Comparison of ENCODE assay signal across 8 cellular contexts in the genomic region with DNA sequence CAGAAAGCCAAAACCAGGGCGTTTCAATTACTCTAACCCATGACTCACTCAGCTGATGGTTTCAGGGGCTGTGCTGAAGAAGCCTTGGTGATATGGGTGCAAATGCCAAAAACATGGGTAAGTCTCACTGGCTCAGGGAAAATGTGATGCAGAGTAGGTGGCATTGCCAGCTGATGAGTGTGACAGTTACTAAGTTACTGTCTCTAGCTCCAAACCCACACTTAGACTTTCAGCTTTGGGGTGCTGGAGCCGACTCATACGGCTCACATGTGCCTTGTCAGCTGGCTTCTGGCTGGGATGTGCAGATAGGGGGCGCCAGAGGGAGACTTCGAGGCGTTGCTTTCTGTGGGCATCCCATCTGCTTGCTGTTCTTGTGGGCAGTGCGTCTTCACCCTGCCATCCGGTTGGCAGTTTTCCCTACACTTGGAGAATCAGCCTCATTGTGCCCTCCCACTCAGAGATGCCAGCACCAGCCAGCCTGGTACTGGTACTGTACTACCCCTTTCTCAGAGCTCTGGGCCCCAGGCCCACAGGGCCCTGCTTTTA. TPM values are rescaled to one million over a fixed set of nuclear protein-coding genes. Genes with fewer than 3 reads are reported as not detected.
A peak's percentile ranks its signal among the peaks of the same experiment; 100 is the strongest.
DNase-seq lines count a peak whose midpoint lies in the region; ATAC-seq, FAIRE-seq and TF ChIP-seq lines count a peak whose summit lies in the region.

No MANE protein-coding gene starts in this region.

- peak; percentile 39 for TF ChIP-seq CTCF in GM20000 (IDR thresholded peaks at IDR 0.05; ENCODE audit: extremely low read depth, missing control alignments)

- H3K27me3 Mint-ChIP-seq in immature natural killer cell (ENCODE audit: low read depth in 3 of 3): peaks cover 10 to 14% (median 14%) of the 10 kb centered on the region in 3 donors

- no peak for FAIRE-seq in RCC 7860 (lab: Jason Lieb, UNC)

- no peak for ATAC-seq in GM18861 (IDR thresholded peaks at IDR 0.05; ENCODE audit: unreplicated experiment)

- DNase-seq in 8988T (peak; percentile 8), GM20000 (ENCODE audit: low spot score) (no peak), RCC 7860 (ENCODE audit: low spot score) (peak; percentile 61), immature natural killer cell (peak; percentile 33 to 51 (median 38)), GM19240 (ENCODE audit: insufficient read length, low spot score) (no peak)
- peak; percentile 76 for DNase-seq in activated naive CD4-positive, alpha-beta T cell treated with anti-CD3 and anti-CD28 coated beads, Interleukin-2, amount 50 U/mL, for 16 hours
- peak; percentile 44 to 66 for DNase-seq in stimulated activated CD4-positive, alpha-beta T cell treated with anti-CD3 and anti-CD28 coated beads, Interleukin-4, amount 100 ng/mL, for 4 hours

- no peaks in the 10 kb centered on the region for H3K9me3 Mint-ChIP-seq in immature natural killer cell

- no peaks in the 10 kb centered on the region for H3K36me3 Mint-ChIP-seq in immature natural killer cell

- H3K4me1 Mint-ChIP-seq in immature natural killer cell: no peaks in the 10 kb centered on the region

- no peak overlapping the region for H3K27ac Mint-ChIP-seq in immature natural killer cell

- H3K4me3 Mint-ChIP-seq in immature natural killer cell: no peak overlapping the region

RNA-seq across cellular contexts. Expression of a gene that starts 11.1 kb away (rescaled TPM):
- polyA plus RNA-seq in immature natural killer cell: not detected

RNA-seq across cellular contexts. Expression of a gene that starts 30.2 kb away (rescaled TPM):
- polyA plus RNA-seq in immature natural killer cell: not detected

RNA-seq across cellular contexts. Expression of a gene that starts 52.5 kb away (rescaled TPM):
- polyA plus RNA-seq in immature natural killer cell: 10 to 100 TPM in 2 of 3 donors, 1 to 10 TPM in 1; 6.6 to 13.1 (median 12.5) TPM

Comparison
In these comparisons a context has a peak if more than half of its experiments do, and no peak if none do; other contexts are left out.
1. DNase-seq: peak in 8988T (single experiment), RCC 7860 (single experiment), activated naive CD4-positive, alpha-beta T cell treated with anti-CD3 and anti-CD28 coated beads, Interleukin-2, amount 50 U/mL, for 16 hours (single experiment), immature natural killer cell (3 of 3) and stimulated activated CD4-positive, alpha-beta T cell treated with anti-CD3 and anti-CD28 coated beads, Interleukin-4, amount 100 ng/mL, for 4 hours (2 of 2); none in GM20000 (single experiment) and GM19240 (single experiment).